Comparison of ENCODE assay signal across 8 cellular contexts in the genomic region with DNA sequence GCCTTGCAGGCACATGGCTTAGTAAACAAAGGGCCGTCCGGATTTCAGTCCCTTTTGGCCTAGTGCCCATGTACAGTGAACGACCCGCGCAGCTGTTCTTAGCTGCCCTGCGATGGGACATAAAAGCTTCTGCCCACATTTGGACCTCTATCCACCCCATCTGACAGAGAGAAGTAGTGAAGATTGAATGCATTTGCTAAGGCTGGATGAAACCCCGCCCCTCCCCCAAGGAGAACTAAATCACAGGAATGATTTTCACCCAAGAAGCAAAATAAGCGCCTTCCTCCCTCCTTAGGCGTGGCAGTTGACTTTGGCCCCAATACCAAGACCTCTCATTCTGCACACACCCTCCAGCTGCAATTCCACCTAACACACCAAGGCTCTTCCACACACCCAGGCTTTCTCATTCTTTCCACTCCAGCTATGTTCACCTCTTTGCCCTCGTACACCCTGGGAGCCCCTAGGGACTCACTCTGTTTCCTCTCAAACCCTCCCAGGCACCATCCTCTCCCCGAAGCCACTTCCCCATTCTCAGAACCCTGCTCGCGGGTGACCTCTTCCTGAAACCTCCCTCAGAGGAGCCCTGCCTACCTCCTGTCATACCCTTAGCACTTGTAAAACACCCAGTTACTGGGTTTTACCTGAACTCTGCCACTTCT. TPM values are rescaled to one million over a fixed set of nuclear protein-coding genes. Genes with fewer than 3 reads are reported as not detected.
DNase-seq lines count a peak whose midpoint lies in the region; ATAC-seq and TF ChIP-seq lines count a peak whose summit lies in the region.

No MANE protein-coding gene starts in this region.

- DNase-seq in PC-3 (peak; percentile 85), foreskin keratinocyte (no peak), NCI-H128 (lab: John Stamatoyannopoulos, UW; ENCODE audit: unreplicated experiment) (no peak), dorsolateral prefrontal cortex (no peak), glutamatergic neuron (no peak)

- H3K27ac ChIP-seq in BLaER1 treated with 17β-estradiol and CSF1 and Interleukin-3, amounts not matched to agents 10 nM and 100 nM = peak overlapping the region in 9 of 11 experiments; percentile 11 to 66 (median 49); a peak in 16 of 22 replicates
- H3K27ac ChIP-seq in PC-3 (ENCODE audit: low read length) = peak overlapping the region; percentile 93
- H3K27ac ChIP-seq in foreskin keratinocyte = peak overlapping the region; percentile 50
- H3K27ac ChIP-seq in dorsolateral prefrontal cortex = no peak overlapping the region

- H3K79me2 ChIP-seq in PC-3 (ENCODE audit: low read length) = no peaks in the 10 kb centered on the region

- peak; percentile 92 for ATAC-seq in GM19023 (IDR thresholded peaks at IDR 0.05; ENCODE audit: unreplicated experiment)
- ATAC-seq in HG03095 (IDR thresholded peaks at IDR 0.05; ENCODE audit: unreplicated experiment) = peak; percentile 94
- ATAC-seq in PC-3 = peak; percentile 42
- ATAC-seq in foreskin keratinocyte = no peak

- POLR2A ChIA-PET in PC-3 (lab: Charles Lee; ENCODE audit: unreplicated experiment) = interaction anchor here (0.6 kb wide), 1 partner anchor 182 kb away, joined by 3 read pairs; no protein-coding TSS in a partner anchor

- no peak overlapping the region for H3K4me3 Mint-ChIP-seq in glutamatergic neuron (ENCODE audit: unreplicated experiment)

- H3K4me3 ChIP-seq in BLaER1 treated with 17β-estradiol and CSF1 and Interleukin-3, amounts not matched to agents 10 nM and 100 nM = peak overlapping the region in 6 of 10 experiments; percentile 19 to 52 (median 28); a peak in 6 of 20 replicates
- H3K4me3 ChIP-seq in PC-3 (ENCODE audit: low read length) (peak overlapping the region; percentile 52), dorsolateral prefrontal cortex (no peak overlapping the region)

- peaks cover 4% of the 10 kb centered on the region for H3K36me3 Mint-ChIP-seq in glutamatergic neuron (ENCODE audit: unreplicated experiment)

- TF ChIP-seq CTCF in PC-3 (conservative IDR thresholded peaks at IDR 0.05; ENCODE audit: low read depth, low read length) (0 out of 2 replicates have a peak, but pooled peaks have one; percentile 8), foreskin keratinocyte (conservative IDR thresholded peaks at IDR 0.05) (no peak), dorsolateral prefrontal cortex (IDR thresholded peaks at IDR 0.05 in 54 of 56, conservative IDR thresholded peaks at IDR 0.05 in 2 of 56; ENCODE audit: low read depth in 1 of 56, partially characterized antibody in 56 of 56) (no peak), glutamatergic neuron (IDR thresholded peaks at IDR 0.05; ENCODE audit: partially characterized antibody, unreplicated experiment) (no peak)

- H3K4me2 ChIP-seq in BLaER1 treated with 17β-estradiol and CSF1 and Interleukin-3, amounts not matched to agents 10 nM and 100 nM = peak overlapping the region; percentile 62 to 92 (median 86)
- peak overlapping the region; percentile 83 for H3K4me2 ChIP-seq in PC-3 (ENCODE audit: low read length)

- peak overlapping the region in 6 of 11 experiments; percentile 11 to 48 (median 28); a peak in 8 of 22 replicates for H3K9ac ChIP-seq in BLaER1 treated with 17β-estradiol and CSF1 and Interleukin-3, amounts not matched to agents 10 nM and 100 nM
- peak overlapping the region; percentile 54 for H3K9ac ChIP-seq in PC-3 (ENCODE audit: low read length)

- peaks cover 25 to 44% (median 35%) of the 10 kb centered on the region in 10 experiments for H3K4me1 ChIP-seq in BLaER1 treated with 17β-estradiol and CSF1 and Interleukin-3, amounts not matched to agents 10 nM and 100 nM
- H3K4me1 ChIP-seq in PC-3 (ENCODE audit: insufficient read depth, low read length) (peaks cover 41% of the 10 kb centered on the region), foreskin keratinocyte (peaks cover 19% of the 10 kb centered on the region)

- H3K4me1 Mint-ChIP-seq in glutamatergic neuron (ENCODE audit: low read depth, unreplicated experiment) = no peaks in the 10 kb centered on the region

- H3K36me3 ChIP-seq in BLaER1 treated with 17β-estradiol and CSF1 and Interleukin-3, amounts not matched to agents 10 nM and 100 nM = no peaks in the 10 kb centered on the region
- H3K36me3 ChIP-seq in PC-3 (ENCODE audit: low read depth, low read length) = no peaks in the 10 kb centered on the region

- H3K27me3 ChIP-seq in BLaER1 treated with 17β-estradiol and CSF1 and Interleukin-3, amounts not matched to agents 10 nM and 100 nM = no peaks in the 10 kb centered on the region
- no peaks in the 10 kb centered on the region for H3K27me3 ChIP-seq in PC-3 (ENCODE audit: low read length)
- H3K27me3 ChIP-seq in foreskin keratinocyte = no peaks in the 10 kb centered on the region
- H3K27me3 ChIP-seq in dorsolateral prefrontal cortex = no peaks in the 10 kb centered on the region

- H3K27me3 Mint-ChIP-seq in glutamatergic neuron (ENCODE audit: unreplicated experiment) = peaks cover 7% of the 10 kb centered on the region

- no TSS peak for BruUV-seq in PC-3 (replicated peaks; lab: Mats Ljungman, UMichigan)

- intact Hi-C loops in PC-3 (cut with micrococcal nuclease) (no loop called here), dorsolateral prefrontal cortex (cut with DNase I) (no loop called here)

- no peak overlapping the region for H3K27ac Mint-ChIP-seq in glutamatergic neuron (ENCODE audit: unreplicated experiment)

- H3K9me3 Mint-ChIP-seq in glutamatergic neuron (ENCODE audit: unreplicated experiment) = peaks cover 5% of the 10 kb centered on the region

- H2AFZ ChIP-seq in PC-3 (ENCODE audit: low read length) = 0 out of 2 replicates have a peak overlapping the region, but pooled peaks have one; percentile 19

- peaks cover 0 to 7% (median 0%) of the 10 kb centered on the region in 11 experiments; a peak in 2 of 22 replicates for H3K9me3 ChIP-seq in BLaER1 treated with 17β-estradiol and CSF1 and Interleukin-3, amounts not matched to agents 10 nM and 100 nM (replicated peaks in 1 of 11)
- H3K9me3 ChIP-seq in PC-3 (ENCODE audit: low read length) = no peaks in the 10 kb centered on the region

- CTCF ChIA-PET in PC-3 (lab: Charles Lee) = interaction anchor here (0.6 to 1.0 kb wide), 3 partner anchors 33 to 80 kb away, joined by 3 to 5 read pairs (median 4); no protein-coding TSS in a partner anchor

- peaks cover 5% of the 10 kb centered on the region for H3F3A ChIP-seq in PC-3 (ENCODE audit: low read length, unreplicated experiment)

- H4K20me1 ChIP-seq in BLaER1 treated with 17β-estradiol and CSF1 and Interleukin-3, amounts not matched to agents 10 nM and 100 nM = no peaks in the 10 kb centered on the region
- no peaks in the 10 kb centered on the region for H4K20me1 ChIP-seq in PC-3 (ENCODE audit: low read length)

- no peaks in the 10 kb centered on the region for H3K9me2 ChIP-seq in PC-3 (replicated peaks; ENCODE audit: low read length)

RNA-seq across cellular contexts. Expression of a gene that starts 14.1 kb away (rescaled TPM):
- total RNA-seq in PC-3 (2014; rRNA removed) (5.9 and 7.5 TPM in 2 replicates), foreskin keratinocyte (9.7 and 11.3 TPM in 2 replicates), dorsolateral prefrontal cortex (10 to 100 TPM in 74 of 120 experiments, 1 to 10 TPM in 46; 2.4 to 22.9 (median 10.8) TPM), glutamatergic neuron (ENCODE audit: unreplicated experiment) (not detected)
- 3.3 and 3.6 TPM in 2 replicates for polyA plus RNA-seq in foreskin keratinocyte

Comparison
In these comparisons a context has a peak if more than half of its experiments do, and no peak if none do; other contexts are left out.
1. H3K27ac ChIP-seq: peak in BLaER1 treated with 17β-estradiol and CSF1 and Interleukin-3, amounts not matched to agents 10 nM and 100 nM (9 of 11), PC-3 (single experiment) and foreskin keratinocyte (single experiment); none in dorsolateral prefrontal cortex (0 of 59).
2. H3K4me3 ChIP-seq: peak in BLaER1 treated with 17β-estradiol and CSF1 and Interleukin-3, amounts not matched to agents 10 nM and 100 nM (6 of 10) and PC-3 (single experiment); none in dorsolateral prefrontal cortex (0 of 59).